Comparison of ENCODE assay signal across 14 cellular contexts in the genomic region with DNA sequence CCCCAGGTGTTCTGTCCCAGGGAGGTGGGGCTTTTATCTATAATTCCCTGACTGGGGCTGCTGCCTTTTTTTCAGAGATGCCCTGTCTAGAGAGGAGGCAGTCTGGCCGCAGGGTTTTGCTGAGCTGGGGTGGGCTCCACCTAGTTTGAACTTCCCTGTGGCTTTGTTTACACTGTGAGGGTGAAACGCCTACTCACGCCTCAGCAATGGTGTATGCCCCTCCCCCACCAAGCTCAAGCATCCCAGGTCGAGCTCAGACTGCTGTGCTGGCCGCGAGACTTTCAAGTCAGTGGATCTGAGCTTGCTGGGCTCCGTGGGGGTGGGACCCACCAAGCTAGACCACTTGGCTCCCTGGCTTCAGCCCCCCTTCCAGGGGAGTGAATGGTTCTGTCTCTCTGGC.
A peak's percentile ranks its signal among the peaks of the same experiment; 100 is the strongest.
DNase-seq lines count a peak whose midpoint lies in the region; ATAC-seq and TF ChIP-seq lines count a peak whose summit lies in the region.
"Had no signal": no experiment of that assay in that cellular context is flagged by ENCODE, and none has a peak within 500 bp of the region (broad histone marks: within the 10 kb centered on the region; RNA-seq: fewer than 3 reads in every experiment).

No MANE protein-coding gene starts in this region.

- ATAC-seq in WTC11 = peak; percentile 87
- ATAC-seq in HG03378 (IDR thresholded peaks at IDR 0.05; ENCODE audit: unreplicated experiment) = no peak
- no peak for ATAC-seq in upper lobe of left lung (ENCODE audit: low FRiP score in 2 of 2)

- in situ Hi-C loops in G401 (cut with HindIII; ENCODE audit: low sequenced_read_pairs) = no loop called here

- H3K27me3 Mint-ChIP-seq in WTC11 (ENCODE audit: low read depth) = no peaks in the 10 kb centered on the region

- H3K4me3 Mint-ChIP-seq in WTC11 = no peak overlapping the region
- H3K4me3 Mint-ChIP-seq: CD8-positive, alpha-beta memory T cell had no signal

- no peaks in the 10 kb centered on the region for H3K27me3 ChIP-seq in upper lobe of left lung

- no peak for TF ChIP-seq POLR2A in upper lobe of left lung (IDR thresholded peaks at IDR 0.05)

- WGBS in upper lobe of left lung, 2 donors = 20 to 29% methylated on average over 6 to 7 of the region's 7 CpGs

- H3K4me1 ChIP-seq in HEK293 (ENCODE audit: control insufficient read depth, insufficient read depth, low read length) = 0 out of 2 replicates have a peak, but pooled peaks cover 2% of the 10 kb centered on the region
- H3K4me1 ChIP-seq in upper lobe of left lung = no peaks in the 10 kb centered on the region

- CTCF ChIA-PET in HEK293 (lab: Yijun Ruan, JAX) = no interaction called here
- CTCF ChIA-PET in WTC11 (lab: Charles Lee) = no interaction called here

- POLR2A ChIA-PET in HEK293 (lab: Yijun Ruan, JAX) (no interaction called here), WTC11 (lab: Charles Lee) (interaction anchor here (0.5 kb wide), 1 partner anchor 42 kb away, joined by 3 read pairs; no protein-coding TSS in a partner anchor)

- no peak overlapping the region for H3K4me3 ChIP-seq in HEK293 (ENCODE audit: low read depth, low read length)
- no peak overlapping the region for H3K4me3 ChIP-seq in upper lobe of left lung

- H3K9me3 ChIP-seq in HEK293 (ENCODE audit: control insufficient read depth, insufficient read depth, low read depth, low read length) (no peaks in the 10 kb centered on the region), upper lobe of left lung (no peaks in the 10 kb centered on the region)

- peaks cover 8% of the 10 kb centered on the region for H3K4me1 Mint-ChIP-seq in WTC11
- H3K4me1 Mint-ChIP-seq: CD8-positive, alpha-beta memory T cell had no signal

- TF ChIP-seq EP300 in upper lobe of left lung (IDR thresholded peaks at IDR 0.05) = no peak

- peaks cover 29% of the 10 kb centered on the region for H3K9me3 Mint-ChIP-seq in WTC11

- DNase-seq in Daoy (ENCODE audit: low read depth) (peak; percentile 25), WTC11 (ENCODE audit: low spot score) (peak; percentile 46), left kidney (ENCODE audit: low read depth, low spot score) (peak; percentile 35), upper lobe of left lung (no peak), G401 (ENCODE audit: low spot score) (no peak)
- DNase-seq: CD8-positive, alpha-beta memory T cell; Kasumi-1; NCI-H2081; NCI-H345; NCI-H774; SHP77 treated with DMSO at 0.1 percent for 48 hours; T-helper 2 cell had no signal

- no peak overlapping the region for H3K27ac ChIP-seq in HEK293 (ENCODE audit: extremely low read depth, low read depth, low read length)
- H3K27ac ChIP-seq in upper lobe of left lung = no peak overlapping the region

- H3K27ac Mint-ChIP-seq in WTC11 = no peak overlapping the region
- H3K27ac Mint-ChIP-seq: CD8-positive, alpha-beta memory T cell had no signal

- TF ChIP-seq CTCF in HEK293 (tag by site-specific recombination; IDR thresholded peaks at IDR 0.05) = no peak
- TF ChIP-seq CTCF in WTC11 (IDR thresholded peaks at IDR 0.05) = no peak
- no peak for TF ChIP-seq CTCF in upper lobe of left lung (IDR thresholded peaks at IDR 0.05)

- H3K36me3 ChIP-seq in HEK293 (ENCODE audit: control insufficient read depth in 2 of 2, insufficient read depth in 1 of 2, low read length in 2 of 2) (no peaks in the 10 kb centered on the region), upper lobe of left lung (no peaks in the 10 kb centered on the region)

- H3K36me3 Mint-ChIP-seq in WTC11 = no peaks in the 10 kb centered on the region
- H3K36me3 Mint-ChIP-seq: CD8-positive, alpha-beta memory T cell had no signal

TF ChIP-seq in HEK293, 187 proteins besides CTCF, POLR2A, EP300 and RAD21:
- TF ChIP-seq ZFHX2 (tag by site-specific recombination; conservative IDR thresholded peaks at IDR 0.05) = peak; percentile 73
- TF ChIP-seq, protein P1, sequence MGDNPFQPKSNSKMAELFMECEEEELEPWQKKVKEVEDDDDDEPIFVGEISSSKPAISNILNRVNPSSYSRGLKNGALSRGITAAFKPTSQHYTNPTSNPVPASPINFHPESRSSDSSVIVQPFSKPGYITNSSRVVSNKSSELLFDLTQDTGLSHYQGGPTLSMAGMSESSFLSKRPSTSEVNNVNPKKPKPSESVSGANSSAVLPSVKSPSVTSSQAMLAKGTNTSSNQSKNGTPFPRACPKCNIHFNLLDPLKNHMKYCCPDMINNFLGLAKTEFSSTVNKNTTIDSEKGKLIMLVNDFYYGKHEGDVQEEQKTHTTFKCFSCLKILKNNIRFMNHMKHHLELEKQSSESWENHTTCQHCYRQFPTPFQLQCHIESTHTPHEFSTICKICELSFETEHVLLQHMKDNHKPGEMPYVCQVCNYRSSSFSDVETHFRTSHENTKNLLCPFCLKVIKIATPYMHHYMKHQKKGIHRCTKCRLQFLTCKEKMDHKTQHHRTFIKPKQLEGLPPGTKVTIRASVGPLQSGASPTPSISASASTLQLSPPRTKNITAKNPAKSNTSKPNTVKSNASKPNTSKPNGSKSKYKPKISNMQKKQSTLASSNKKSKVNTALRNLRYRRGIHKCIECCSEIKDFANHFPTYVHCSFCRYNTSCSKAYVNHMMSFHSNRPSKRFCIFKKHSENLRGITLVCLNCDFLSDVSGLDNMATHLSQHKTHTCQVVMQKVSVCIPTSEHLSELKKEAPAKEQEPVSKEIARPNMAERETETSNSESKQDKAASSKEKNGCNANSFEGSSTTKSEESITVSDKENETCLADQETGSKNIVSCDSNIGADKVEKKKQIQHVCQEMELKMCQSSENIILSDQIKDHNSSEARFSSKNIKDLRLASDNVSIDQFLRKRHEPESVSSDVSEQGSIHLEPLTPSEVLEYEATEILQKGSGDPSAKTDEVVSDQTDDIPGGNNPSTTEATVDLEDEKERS (tag by site-specific recombination; IDR thresholded peaks at IDR 0.05) = no peak
- no peak for TF ChIP-seq ZNF2 (tag by site-specific recombination; IDR thresholded peaks at IDR 0.05)
- TF ChIP-seq, protein P2, sequence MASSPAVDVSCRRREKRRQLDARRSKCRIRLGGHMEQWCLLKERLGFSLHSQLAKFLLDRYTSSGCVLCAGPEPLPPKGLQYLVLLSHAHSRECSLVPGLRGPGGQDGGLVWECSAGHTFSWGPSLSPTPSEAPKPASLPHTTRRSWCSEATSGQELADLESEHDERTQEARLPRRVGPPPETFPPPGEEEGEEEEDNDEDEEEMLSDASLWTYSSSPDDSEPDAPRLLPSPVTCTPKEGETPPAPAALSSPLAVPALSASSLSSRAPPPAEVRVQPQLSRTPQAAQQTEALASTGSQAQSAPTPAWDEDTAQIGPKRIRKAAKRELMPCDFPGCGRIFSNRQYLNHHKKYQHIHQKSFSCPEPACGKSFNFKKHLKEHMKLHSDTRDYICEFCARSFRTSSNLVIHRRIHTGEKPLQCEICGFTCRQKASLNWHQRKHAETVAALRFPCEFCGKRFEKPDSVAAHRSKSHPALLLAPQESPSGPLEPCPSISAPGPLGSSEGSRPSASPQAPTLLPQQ (tag by site-specific recombination; IDR thresholded peaks at IDR 0.05) = 0 out of 2 replicates have a peak, but pooled peaks have one; percentile 42
- TF ChIP-seq EGR2 (tag by site-specific recombination; IDR thresholded peaks at IDR 0.05; ENCODE audit: low read depth) = peak; percentile 59; the same call in 1 of the 2 replicates

TF ChIP-seq in WTC11, 78 proteins besides CTCF, POLR2A, EP300 and RAD21:
- TF ChIP-seq NR2C2 (CRISPR knock-in tag; IDR thresholded peaks at IDR 0.05) (no peak), ZNF219 (CRISPR knock-in tag; IDR thresholded peaks at IDR 0.05; ENCODE audit: borderline replicate concordance) (no peak), FOXK1 (CRISPR knock-in tag; IDR thresholded peaks at IDR 0.05) (peak; percentile 39; the same call in 1 of the 2 replicates), SMAD3 (CRISPR knock-in tag; IDR thresholded peaks at IDR 0.05; ENCODE audit: borderline replicate concordance) (no peak)
- TF ChIP-seq, protein P3, sequence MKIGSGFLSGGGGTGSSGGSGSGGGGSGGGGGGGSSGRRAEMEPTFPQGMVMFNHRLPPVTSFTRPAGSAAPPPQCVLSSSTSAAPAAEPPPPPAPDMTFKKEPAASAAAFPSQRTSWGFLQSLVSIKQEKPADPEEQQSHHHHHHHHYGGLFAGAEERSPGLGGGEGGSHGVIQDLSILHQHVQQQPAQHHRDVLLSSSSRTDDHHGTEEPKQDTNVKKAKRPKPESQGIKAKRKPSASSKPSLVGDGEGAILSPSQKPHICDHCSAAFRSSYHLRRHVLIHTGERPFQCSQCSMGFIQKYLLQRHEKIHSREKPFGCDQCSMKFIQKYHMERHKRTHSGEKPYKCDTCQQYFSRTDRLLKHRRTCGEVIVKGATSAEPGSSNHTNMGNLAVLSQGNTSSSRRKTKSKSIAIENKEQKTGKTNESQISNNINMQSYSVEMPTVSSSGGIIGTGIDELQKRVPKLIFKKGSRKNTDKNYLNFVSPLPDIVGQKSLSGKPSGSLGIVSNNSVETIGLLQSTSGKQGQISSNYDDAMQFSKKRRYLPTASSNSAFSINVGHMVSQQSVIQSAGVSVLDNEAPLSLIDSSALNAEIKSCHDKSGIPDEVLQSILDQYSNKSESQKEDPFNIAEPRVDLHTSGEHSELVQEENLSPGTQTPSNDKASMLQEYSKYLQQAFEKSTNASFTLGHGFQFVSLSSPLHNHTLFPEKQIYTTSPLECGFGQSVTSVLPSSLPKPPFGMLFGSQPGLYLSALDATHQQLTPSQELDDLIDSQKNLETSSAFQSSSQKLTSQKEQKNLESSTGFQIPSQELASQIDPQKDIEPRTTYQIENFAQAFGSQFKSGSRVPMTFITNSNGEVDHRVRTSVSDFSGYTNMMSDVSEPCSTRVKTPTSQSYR (CRISPR knock-in tag; IDR thresholded peaks at IDR 0.05) = no peak
- TF ChIP-seq, protein P4, sequence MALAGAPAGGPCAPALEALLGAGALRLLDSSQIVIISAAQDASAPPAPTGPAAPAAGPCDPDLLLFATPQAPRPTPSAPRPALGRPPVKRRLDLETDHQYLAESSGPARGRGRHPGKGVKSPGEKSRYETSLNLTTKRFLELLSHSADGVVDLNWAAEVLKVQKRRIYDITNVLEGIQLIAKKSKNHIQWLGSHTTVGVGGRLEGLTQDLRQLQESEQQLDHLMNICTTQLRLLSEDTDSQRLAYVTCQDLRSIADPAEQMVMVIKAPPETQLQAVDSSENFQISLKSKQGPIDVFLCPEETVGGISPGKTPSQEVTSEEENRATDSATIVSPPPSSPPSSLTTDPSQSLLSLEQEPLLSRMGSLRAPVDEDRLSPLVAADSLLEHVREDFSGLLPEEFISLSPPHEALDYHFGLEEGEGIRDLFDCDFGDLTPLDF (CRISPR knock-in tag; IDR thresholded peaks at IDR 0.05) = no peak
- TF ChIP-seq, protein P5, sequence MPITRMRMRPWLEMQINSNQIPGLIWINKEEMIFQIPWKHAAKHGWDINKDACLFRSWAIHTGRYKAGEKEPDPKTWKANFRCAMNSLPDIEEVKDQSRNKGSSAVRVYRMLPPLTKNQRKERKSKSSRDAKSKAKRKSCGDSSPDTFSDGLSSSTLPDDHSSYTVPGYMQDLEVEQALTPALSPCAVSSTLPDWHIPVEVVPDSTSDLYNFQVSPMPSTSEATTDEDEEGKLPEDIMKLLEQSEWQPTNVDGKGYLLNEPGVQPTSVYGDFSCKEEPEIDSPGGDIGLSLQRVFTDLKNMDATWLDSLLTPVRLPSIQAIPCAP (CRISPR knock-in tag; IDR thresholded peaks at IDR 0.05) = no peak

Comparison
In these comparisons a context has a peak if more than half of its experiments do, and no peak if none do; other contexts are left out.
1. DNase-seq: peak in Daoy (single experiment), WTC11 (single experiment) and left kidney (single experiment); none in upper lobe of left lung (0 of 2) and G401 (single experiment).